ENCODE assay signal across 1 cellular context in genomic region chr17:82282239-82283207, GRCh38.
TF ChIP-seq lines count a peak whose summit lies in the region.

No MANE protein-coding gene starts in this region.

TF ChIP-seq in A549, 52 proteins besides CTCF, POLR2A, EP300 and RAD21 (continued from another document):
- no peak for TF ChIP-seq MAX (IDR thresholded peaks at IDR 0.05)
- TF ChIP-seq HMGXB4 (CRISPR knock-in tag; IDR thresholded peaks at IDR 0.05; ENCODE audit: borderline replicate concordance): no peak
- no peak for TF ChIP-seq FOSL2 (IDR thresholded peaks at IDR 0.05)
- no peak for TF ChIP-seq FOSL2 (CRISPR knock-in tag; IDR thresholded peaks at IDR 0.05)
- TF ChIP-seq RARB (CRISPR knock-in tag; IDR thresholded peaks at IDR 0.05): no peak
